26 cellular contexts compared by ENCODE assay signal in genomic region chr2:50615296-50615695, GRCh38.
"Had no signal": no experiment of that assay in that cellular context is flagged by ENCODE, and none has a peak within 500 bp of the region (broad histone marks: within the 10 kb centered on the region; RNA-seq: fewer than 3 reads in every experiment).

No MANE protein-coding gene starts in this region.

- H3K27me3 ChIP-seq: esophagus squamous epithelium, sigmoid colon, uterus had no signal

- H3K36me3 ChIP-seq: esophagus squamous epithelium, heart right ventricle, sigmoid colon, uterus had no signal

- H3K27ac ChIP-seq: epithelial cell of prostate, esophagus squamous epithelium, heart right ventricle, parathyroid adenoma, psoas muscle, sigmoid colon, uterus had no signal

- H3K79me2 ChIP-seq: parathyroid adenoma had no signal

- ATAC-seq: activated CD4-positive, alpha-beta T cell treated with anti-CD3 and anti-CD28 coated beads for 36 hours; activated CD8-positive, alpha-beta memory T cell treated with anti-CD3 and anti-CD28 coated beads, Interleukin-2, amount 10 ng/mL, durations not matched to agents 7 days and 5 days; activated CD8-positive, alpha-beta T cell treated with anti-CD3 and anti-CD28 coated beads, Interleukin-2, amount 10 ng/mL, durations not matched to agents 7 days and 5 days; activated naive CD4-positive, alpha-beta T cell treated with anti-CD3 and anti-CD28 coated beads, Interleukin-2, amount 50 U/mL, for 72 hours; heart right ventricle; psoas muscle; stimulated activated memory B cell treated with anti-CD40 and anti-IgM and Interleukin-4, amounts not matched to agents 10 μg/mL and 1 μg/mL and 100 μg/mL, for 72 hours; stimulated activated naive CD8-positive, alpha-beta T cell treated with anti-CD3 and anti-CD28 coated beads, Interleukin-15, amount 100 ng/mL, for 72 hours had no signal

- H3K9ac ChIP-seq: parathyroid adenoma had no signal

- H3K9me3 ChIP-seq: esophagus squamous epithelium, heart right ventricle, psoas muscle, sigmoid colon, uterus had no signal

- H3K4me1 ChIP-seq: esophagus squamous epithelium, heart right ventricle, parathyroid adenoma, psoas muscle, sigmoid colon, uterus had no signal

- H3K4me3 ChIP-seq: esophagus squamous epithelium, heart right ventricle, psoas muscle, sigmoid colon, uterus had no signal

- DNase-seq: activated CD4-positive, alpha-beta T cell treated with anti-CD3 and anti-CD28 coated beads for 36 hours; activated CD4-positive, CD25-positive, alpha-beta regulatory T cell; activated CD8-positive, alpha-beta memory T cell treated with anti-CD3 and anti-CD28 coated beads, Interleukin-2, amount 10 ng/mL, durations not matched to agents 7 days and 5 days; activated CD8-positive, alpha-beta T cell treated with anti-CD3 and anti-CD28 coated beads, Interleukin-2, amount 10 ng/mL, durations not matched to agents 7 days and 5 days; activated T-cell treated with anti-CD3 and anti-CD28 coated beads, Interleukin-2, amount 50 U/mL, for 48 hours; endodermal cell; esophagus squamous epithelium; foreskin melanocyte; heart right ventricle; islet precursor cell; mammary epithelial cell; naive B cell; occipital lobe; psoas muscle; sigmoid colon; small intestine; stimulated activated CD4-positive, alpha-beta T cell treated with anti-CD3 and anti-CD28 coated beads, Interleukin-4, amount 100 ng/mL, for 4 hours; stimulated activated CD8-positive, alpha-beta memory T cell treated with anti-CD3 and anti-CD28 coated beads, Interleukin-4, amount 100 ng/mL, for 48 hours; stimulated activated naive CD8-positive, alpha-beta T cell treated with anti-CD3 and anti-CD28 coated beads, Interleukin-15, amount 100 ng/mL, for 72 hours; substantia nigra; uterus had no signal

- FAIRE-seq: bronchial epithelial cell, small intestine had no signal

- H2AFZ ChIP-seq: parathyroid adenoma had no signal
